Comparison of ENCODE assay signal across 8 cellular contexts in genomic region chr5:140547508-140548299, GRCh38. TPM values are rescaled to one million over a fixed set of nuclear protein-coding genes. Genes with fewer than 3 reads are reported as not detected.
DNase-seq lines count a peak whose midpoint lies in the region; ATAC-seq, FAIRE-seq and TF ChIP-seq lines count a peak whose summit lies in the region.

EIF4EBP3 (plus strand) TSS chr5:140547662; CDS start chr5:140547738, 76 bp downstream.

- H3K4me3 ChIP-seq in kidney (ENCODE audit: low read length in 2 of 2) = peak within 1 kb of the TSS; percentile 61 to 68

- CTCF ChIA-PET in activated CD4-positive, alpha-beta T cell treated with anti-CD3 and anti-CD28 coated beads for 36 hours (lab: Charles Lee) = interaction anchor here (0.6 to 3.0 kb wide), 32 partner anchors 9 to 1110 kb away, joined by 3 to 10 read pairs (median 4); partner anchors contain the start of genes ANKHD1, CD14, HBEGF and IK

- FAIRE-seq in kidney (lab: Jason Lieb, UNC) (peak; percentile 74), RCC 7860 (lab: Jason Lieb, UNC) (no peak)

- DNase-seq in NCI-H2107 treated with DMSO at 0.1 percent for 48 hours (lab: John Stamatoyannopoulos, UW; ENCODE audit: unreplicated experiment) (peak; percentile 65), chondrocyte (ENCODE audit: low spot score) (peak; percentile 98), kidney (peak; percentile 99), RCC 7860 (ENCODE audit: low spot score) (no peak)
- DNase-seq in activated CD4-positive, alpha-beta T cell treated with anti-CD3 and anti-CD28 coated beads for 36 hours = peak; percentile 93
- DNase-seq in stimulated activated CD4-positive, alpha-beta T cell treated with anti-CD3 and anti-CD28 coated beads, Interleukin-15, amount 100 ng/mL, for 1 hour (ENCODE audit: low read depth in 1 of 2, low spot score in 1 of 2) = peak; percentile 72 to 76

- H3K9me3 ChIP-seq in kidney (ENCODE audit: control insufficient read depth in 1 of 2, low read length in 2 of 2) = no peaks in the 10 kb centered on the region

- peak; percentile 98 for ATAC-seq in HG02884 (IDR thresholded peaks at IDR 0.05; ENCODE audit: unreplicated experiment)
- ATAC-seq in activated CD4-positive, alpha-beta T cell treated with anti-CD3 and anti-CD28 coated beads for 36 hours = peak; percentile 99

- peak within 1 kb of the TSS; percentile 96 to 98 for H3K27ac ChIP-seq in kidney (ENCODE audit: low read depth in 2 of 2, low read length in 2 of 2)

- no peaks in the 10 kb centered on the region for H3K27me3 Mint-ChIP-seq in activated CD4-positive, alpha-beta T cell treated with anti-CD3 and anti-CD28 coated beads for 36 hours
- no peaks in the 10 kb centered on the region for H3K27me3 Mint-ChIP-seq in chondrocyte (ENCODE audit: low read depth)

- intact Hi-C loops in activated CD4-positive, alpha-beta T cell treated with anti-CD3 and anti-CD28 coated beads for 36 hours (cut with DNase I, micrococcal nuclease) = loop anchor here (1.0 to 5.0 kb wide), 7 partner anchors 10 to 146 kb away; partner anchors contain the start of genes APBB3 (in 2 of the 2), IK (in 2 of the 2), NDUFA2 (in 2 of the 2) and SLC35A4 (in 2 of the 2)
- intact Hi-C loops in kidney (cut with DNase I) = loop anchor here (10.0 kb wide), 1 partner anchor 97 kb away; the partner anchor contains the start of genes IK and NDUFA2

- TF ChIP-seq POLR2A in GM15510 (IDR thresholded peaks at IDR 0.05; ENCODE audit: borderline replicate concordance, extremely low read depth, insufficient read length) = peak; percentile 48

- peaks cover 49% of the 10 kb centered on the region for H3K36me3 Mint-ChIP-seq in activated CD4-positive, alpha-beta T cell treated with anti-CD3 and anti-CD28 coated beads for 36 hours (ENCODE audit: low read depth)
- H3K36me3 Mint-ChIP-seq in chondrocyte (ENCODE audit: low read depth) = peaks cover 19% of the 10 kb centered on the region

- H3K27ac Mint-ChIP-seq in activated CD4-positive, alpha-beta T cell treated with anti-CD3 and anti-CD28 coated beads for 36 hours = peak within 1 kb of the TSS; percentile 93
- H3K27ac Mint-ChIP-seq in chondrocyte (ENCODE audit: unreplicated experiment) = peak within 1 kb of the TSS; percentile 97

- H3K36me3 ChIP-seq in kidney (ENCODE audit: control insufficient read depth in 1 of 2, insufficient read depth in 2 of 2, low read length in 2 of 2) = peaks cover 23 to 34% of the 10 kb centered on the region in 2 donors

- H3K4me1 ChIP-seq in kidney (ENCODE audit: control insufficient read depth in 1 of 2, insufficient read depth in 1 of 2, low read depth in 1 of 2, low read length in 2 of 2) = peaks cover 32 to 35% of the 10 kb centered on the region in 2 donors

- TF ChIP-seq CTCF in chondrocyte (IDR thresholded peaks at IDR 0.05) (peak; percentile 77), kidney (IDR thresholded peaks at IDR 0.05; ENCODE audit: borderline replicate concordance, extremely low read depth, insufficient read depth) (peak; percentile 48)

- H3K9me3 Mint-ChIP-seq in activated CD4-positive, alpha-beta T cell treated with anti-CD3 and anti-CD28 coated beads for 36 hours (ENCODE audit: low read depth) = no peaks in the 10 kb centered on the region
- no peaks in the 10 kb centered on the region for H3K9me3 Mint-ChIP-seq in chondrocyte (ENCODE audit: low read depth)

- H3K4me1 Mint-ChIP-seq in activated CD4-positive, alpha-beta T cell treated with anti-CD3 and anti-CD28 coated beads for 36 hours = peaks cover 38% of the 10 kb centered on the region
- H3K4me1 Mint-ChIP-seq in chondrocyte (ENCODE audit: low read depth) = peaks cover 38% of the 10 kb centered on the region

- H3K9ac ChIP-seq in kidney (ENCODE audit: low read length in 2 of 2) = peak within 1 kb of the TSS; percentile 71 to 80

- H3K4me3 Mint-ChIP-seq in activated CD4-positive, alpha-beta T cell treated with anti-CD3 and anti-CD28 coated beads for 36 hours = peak within 1 kb of the TSS; percentile 82
- peak within 1 kb of the TSS; percentile 67 for H3K4me3 Mint-ChIP-seq in chondrocyte (ENCODE audit: unreplicated experiment)

- POLR2A ChIA-PET in activated CD4-positive, alpha-beta T cell treated with anti-CD3 and anti-CD28 coated beads for 36 hours (lab: Charles Lee) = interaction anchor here (0.6 to 2.1 kb wide), 9 partner anchors 10 to 539 kb away, joined by 3 to 10 read pairs (median 5); partner anchors contain the start of genes ANKHD1, IK, NDUFA2 and SRA1

RNA-seq across cellular contexts. Expression of gene EIF4EBP3, which starts in this region (rescaled TPM):
- total RNA-seq in activated CD4-positive, alpha-beta T cell treated with anti-CD3 and anti-CD28 coated beads for 36 hours = 10 to 100 TPM; 15.8 to 17.3 TPM
- total RNA-seq in chondrocyte (5.6 to 6.2 TPM (median 6.0 TPM) in 3 replicates), kidney (22.6 TPM)
- polyA plus RNA-seq in kidney (ENCODE audit: insufficient read depth, low read depth, low replicate concordance) = 48.8 TPM
